8 cellular contexts compared by ENCODE assay signal in genomic region chr6:119348308-119349040, GRCh38. TPM values are rescaled to one million over a fixed set of nuclear protein-coding genes. Genes with fewer than 3 reads are reported as not detected.
A peak's percentile ranks its signal among the peaks of the same experiment; 100 is the strongest.
DNase-seq lines count a peak whose midpoint lies in the region; ATAC-seq and TF ChIP-seq lines count a peak whose summit lies in the region.

No MANE protein-coding gene starts in this region.

- no peaks in the 10 kb centered on the region for H3K79me2 ChIP-seq in GM23338 (replicated peaks; ENCODE audit: insufficient read depth)
- peaks cover 96% of the 10 kb centered on the region for H3K79me2 ChIP-seq in OCI-LY7 (ENCODE audit: insufficient read depth, low read depth, low read length)

- no peak for TF ChIP-seq CTCF in GM23338 (conservative IDR thresholded peaks at IDR 0.05; ENCODE audit: low read depth in 2 of 2)
- no peak for TF ChIP-seq CTCF in OCI-LY7 (conservative IDR thresholded peaks at IDR 0.05; ENCODE audit: low read length)
- TF ChIP-seq CTCF in left ventricle myocardium inferior (IDR thresholded peaks at IDR 0.05; ENCODE audit: borderline replicate concordance) = no peak
- TF ChIP-seq CTCF in sigmoid colon (IDR thresholded peaks at IDR 0.05) = no peak

- H3K27me3 Mint-ChIP-seq in GM23338 (ENCODE audit: insufficient read depth, low read depth, poor library complexity) = peaks cover 7% of the 10 kb centered on the region
- H3K27me3 Mint-ChIP-seq in activated naive CD4-positive, alpha-beta T cell treated with anti-CD3 and anti-CD28 coated beads, Interleukin-2, amount 10 ng/mL, durations not matched to agents 7 days and 5 days = no peaks in the 10 kb centered on the region

- no peak overlapping the region for H3K27ac Mint-ChIP-seq in GM23338
- peak overlapping the region; percentile 74 for H3K27ac Mint-ChIP-seq in activated naive CD4-positive, alpha-beta T cell treated with anti-CD3 and anti-CD28 coated beads, Interleukin-2, amount 10 ng/mL, durations not matched to agents 7 days and 5 days

- H3K4me2 ChIP-seq in GM23338 (peak overlapping the region; percentile 97), OCI-LY7 (ENCODE audit: low read length) (peak overlapping the region; percentile 85)

- no peaks in the 10 kb centered on the region; the same call in 2 of the 3 replicates for H3K9me3 Mint-ChIP-seq in GM23338
- no peaks in the 10 kb centered on the region for H3K9me3 Mint-ChIP-seq in activated naive CD4-positive, alpha-beta T cell treated with anti-CD3 and anti-CD28 coated beads, Interleukin-2, amount 10 ng/mL, durations not matched to agents 7 days and 5 days

- BruUV-seq in OCI-LY7 (replicated peaks; lab: Mats Ljungman, UMichigan) = no TSS peak

- peak overlapping the region; percentile 96 for H2AFZ ChIP-seq in GM23338
- H2AFZ ChIP-seq in OCI-LY7 (ENCODE audit: low read length) = no peak overlapping the region

- peak; percentile 43 for ATAC-seq in GM23338

- H3K27me3 ChIP-seq in GM23338 (ENCODE audit: insufficient read depth) (peaks cover 52% of the 10 kb centered on the region), left ventricle myocardium inferior (ENCODE audit: low read depth) (no peaks in the 10 kb centered on the region), sigmoid colon (no peaks in the 10 kb centered on the region)

- intact Hi-C loops in OCI-LY7 (cut with micrococcal nuclease; ENCODE audit: unreplicated experiment) = loop anchor here (2.0 to 5.0 kb wide), 4 partner anchors 200 to 640 kb away; no protein-coding TSS in a partner anchor
- intact Hi-C loops in left ventricle myocardium inferior (cut with micrococcal nuclease) = loop anchor here (10.0 kb wide), 1 partner anchor 204 kb away; no protein-coding TSS in a partner anchor
- intact Hi-C loops in sigmoid colon (cut with DNase I) = loop anchor here (5.0 to 10.0 kb wide), 4 partner anchors 191 to 456 kb away; partner anchors contain the start of genes ASF1A and FAM184A

- H3K27ac ChIP-seq in GM23338 (ENCODE audit: low read depth) (no peak overlapping the region), OCI-LY7 (ENCODE audit: low read depth, low read length, poor library complexity, severe bottlenecking) (peak overlapping the region; percentile 66), left ventricle myocardium inferior (replicated peaks) (peak overlapping the region; percentile 96), sigmoid colon (peak overlapping the region; percentile 94 to 99 (median 98))

- no peaks in the 10 kb centered on the region for H3F3A ChIP-seq in GM23338 (replicated peaks; ENCODE audit: low read depth)

- CTCF ChIA-PET in OCI-LY7 (lab: Charles Lee; ENCODE audit: unreplicated experiment) = no interaction called here
- CTCF ChIA-PET in activated naive CD4-positive, alpha-beta T cell treated with anti-CD3 and anti-CD28 coated beads, Interleukin-2, amount 10 ng/mL, durations not matched to agents 7 days and 5 days (lab: Charles Lee) = interaction anchor here (0.9 to 3.4 kb wide), 4 partner anchors 15 to 219 kb away, joined by 3 to 28 read pairs (median 18); no protein-coding TSS in a partner anchor

- no peak for TF ChIP-seq POLR2A in sigmoid colon (IDR thresholded peaks at IDR 0.05)

- no peaks in the 10 kb centered on the region for H3K9me2 ChIP-seq in GM23338 (ENCODE audit: insufficient read depth)
- H3K9me2 ChIP-seq in OCI-LY7 (ENCODE audit: insufficient read depth, low read length) = no peaks in the 10 kb centered on the region

- H3K36me3 ChIP-seq in GM23338 (ENCODE audit: insufficient read depth) (no peaks in the 10 kb centered on the region), OCI-LY7 (ENCODE audit: insufficient read depth, low read length) (peaks cover 59% of the 10 kb centered on the region), left ventricle myocardium inferior (no peaks in the 10 kb centered on the region), sigmoid colon (no peaks in the 10 kb centered on the region)

- peaks cover 11% of the 10 kb centered on the region for H3K4me1 Mint-ChIP-seq in GM23338
- H3K4me1 Mint-ChIP-seq in activated naive CD4-positive, alpha-beta T cell treated with anti-CD3 and anti-CD28 coated beads, Interleukin-2, amount 10 ng/mL, durations not matched to agents 7 days and 5 days = peaks cover 39% of the 10 kb centered on the region

- 0 to 1% methylated on average over 65 of the region's 65 CpGs for WGBS in sigmoid colon, 2 donors

- no peak for TF ChIP-seq EP300 in sigmoid colon (IDR thresholded peaks at IDR 0.05)

- peak overlapping the region; percentile 71 for H3K4me3 Mint-ChIP-seq in GM23338
- H3K4me3 Mint-ChIP-seq in activated naive CD4-positive, alpha-beta T cell treated with anti-CD3 and anti-CD28 coated beads, Interleukin-2, amount 10 ng/mL, durations not matched to agents 7 days and 5 days = peak overlapping the region; percentile 69

- POLR2A ChIA-PET in OCI-LY7 (lab: Charles Lee) = interaction anchor here (0.7 to 6.4 kb wide), 10 partner anchors 11 to 457 kb away, joined by 3 to 55 read pairs (median 3); no protein-coding TSS in a partner anchor

- peak; percentile 19 for DNase-seq in EL
- DNase-seq in GM23338 (ENCODE audit: low spot score) = peak; percentile 66
- DNase-seq in OCI-LY7 (ENCODE audit: low spot score) = peak; percentile 63
- peak; percentile 58 for DNase-seq in activated naive CD4-positive, alpha-beta T cell treated with anti-CD3 and anti-CD28 coated beads, Interleukin-2, amount 10 ng/mL, durations not matched to agents 7 days and 5 days
- peak; percentile 24 for DNase-seq in left ventricle myocardium inferior
- DNase-seq in sigmoid colon = peak; percentile 71
- no peak for DNase-seq in SHP77 treated with DMSO at 0.1 percent for 48 hours (lab: John Stamatoyannopoulos, UW)
- no peak for DNase-seq in NCI-H2196 treated with DMSO at 0.1 percent for 48 hours (lab: John Stamatoyannopoulos, UW; ENCODE audit: unreplicated experiment)

- no peaks in the 10 kb centered on the region for H3K36me3 Mint-ChIP-seq in GM23338 (ENCODE audit: low read depth)
- no peaks in the 10 kb centered on the region for H3K36me3 Mint-ChIP-seq in activated naive CD4-positive, alpha-beta T cell treated with anti-CD3 and anti-CD28 coated beads, Interleukin-2, amount 10 ng/mL, durations not matched to agents 7 days and 5 days

- H3K4me3 ChIP-seq in GM23338 (peak overlapping the region; percentile 84), OCI-LY7 (ENCODE audit: low read depth, low read length, poor library complexity, severe bottlenecking) (peak overlapping the region; percentile 96), left ventricle myocardium inferior (peak overlapping the region; percentile 94), sigmoid colon (peak overlapping the region; percentile 84 to 98 (median 92))

- no peaks in the 10 kb centered on the region for H3K9me3 ChIP-seq in OCI-LY7 (ENCODE audit: low read length)
- H3K9me3 ChIP-seq in left ventricle myocardium inferior (replicated peaks) = no peaks in the 10 kb centered on the region
- H3K9me3 ChIP-seq in sigmoid colon = no peaks in the 10 kb centered on the region

- H3K4me1 ChIP-seq in GM23338 (ENCODE audit: insufficient read depth) (peaks cover 21% of the 10 kb centered on the region), OCI-LY7 (ENCODE audit: insufficient read depth, low read length, poor library complexity, severe bottlenecking) (peaks cover 44% of the 10 kb centered on the region), left ventricle myocardium inferior (peaks cover 76% of the 10 kb centered on the region), sigmoid colon (peaks cover 0 to 64% (median 42%) of the 10 kb centered on the region in 4 donors)

- H4K20me1 ChIP-seq in GM23338 (replicated peaks; ENCODE audit: insufficient read depth) = no peaks in the 10 kb centered on the region
- peaks cover 53% of the 10 kb centered on the region for H4K20me1 ChIP-seq in OCI-LY7 (ENCODE audit: insufficient read depth, low read length)

TF ChIP-seq in GM23338, 12 proteins besides CTCF, POLR2A, EP300 and RAD21:
- no peak for TF ChIP-seq NANOG (IDR thresholded peaks at IDR 0.05; ENCODE audit: borderline replicate concordance)
- TF ChIP-seq EZH2 (IDR thresholded peaks at IDR 0.05; ENCODE audit: low read depth, unreplicated experiment) = peak; percentile 52
- no peak for TF ChIP-seq EZH2phosphoT487 (IDR thresholded peaks at IDR 0.05; ENCODE audit: unreplicated experiment)
TF ChIP-seq in GM23338: peak in this region for 1.

RNA-seq across cellular contexts. Expression of gene MAN1A1, which starts 1.1 kb away (rescaled TPM):
- 7.0 and 8.7 TPM in 2 replicates for total RNA-seq in GM23338 (2014; rRNA removed; shearing (Covaris generic))
- 1.9 and 2.0 TPM in 2 replicates for polyA plus RNA-seq in GM23338 (2016; fragmentation: Nextera tagmentation; extraction: Ambion mirVana)
- 72.4 and 74.2 TPM in 2 replicates for total RNA-seq in OCI-LY7 (2014; rRNA removed; shearing (Covaris generic))
- 74.3 and 78.9 TPM in 2 replicates for total RNA-seq in OCI-LY7 (2022)
- total RNA-seq in left ventricle myocardium inferior = 19.7 TPM
- total RNA-seq in sigmoid colon = 100 to 1,000 TPM in 3 of 4 donors, 10 to 100 TPM in 1; 81.9 to 143 (median 107) TPM
- polyA plus RNA-seq in sigmoid colon = 10 to 100 TPM; 10.2 to 25.7 (median 10.8) TPM

Comparison
In these comparisons a context has a peak if more than half of its experiments do, and no peak if none do; other contexts are left out.
1. DNase-seq: peak in EL (single experiment), GM23338 (single experiment), OCI-LY7 (single experiment), activated naive CD4-positive, alpha-beta T cell treated with anti-CD3 and anti-CD28 coated beads, Interleukin-2, amount 10 ng/mL, durations not matched to agents 7 days and 5 days (single experiment), left ventricle myocardium inferior (single experiment) and sigmoid colon (single experiment); none in SHP77 treated with DMSO at 0.1 percent for 48 hours (single experiment) and NCI-H2196 treated with DMSO at 0.1 percent for 48 hours (single experiment).
2. Peak in every context shown above with its lines, with median percentiles within 50 percentile points of each other: H3K4me3 ChIP-seq.